In the genomic region with DNA sequence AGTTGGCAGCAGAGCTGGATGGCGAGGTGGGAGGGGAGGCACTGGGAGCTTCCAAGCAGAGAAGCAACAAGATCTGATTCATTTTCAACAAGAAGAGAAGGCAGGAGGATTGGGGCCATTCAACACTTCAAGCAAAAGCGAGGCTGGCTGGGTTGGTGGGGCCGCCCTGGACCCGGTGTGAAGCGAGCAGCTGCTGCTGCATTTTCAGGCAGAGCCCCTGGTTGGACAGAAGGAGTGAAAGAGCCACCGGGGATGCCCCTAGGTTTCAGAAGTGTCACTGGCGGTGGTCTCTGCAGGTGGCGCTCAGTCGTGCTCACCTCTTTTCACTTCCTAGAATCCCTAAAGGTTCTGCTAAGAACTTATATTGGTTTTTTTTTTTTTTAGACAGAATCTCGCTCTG, we compare ENCODE assay signal across 1 cellular context.
TF ChIP-seq lines count a peak whose summit lies in the region.

No MANE protein-coding gene starts in this region.

TF ChIP-seq in HEK293T, 16 proteins besides CTCF, POLR2A, EP300 and RAD21:
- TF ChIP-seq TARDBP (IDR thresholded peaks at IDR 0.05) (no peak), FOXM1 (IDR thresholded peaks at IDR 0.05; ENCODE audit: borderline replicate concordance) (no peak), LEF1 (IDR thresholded peaks at IDR 0.05; ENCODE audit: borderline replicate concordance) (no peak), FOXA1 (IDR thresholded peaks at IDR 0.05) (no peak), NFRKB (IDR thresholded peaks at IDR 0.05) (no peak), SUZ12 (IDR thresholded peaks at IDR 0.05) (no peak), HDGF (IDR thresholded peaks at IDR 0.05; ENCODE audit: borderline replicate concordance) (no peak), ELF4 (IDR thresholded peaks at IDR 0.05) (no peak), SP1 (IDR thresholded peaks at IDR 0.05) (no peak), FOXK2 (IDR thresholded peaks at IDR 0.05) (no peak)
